18 cellular contexts compared by ENCODE assay signal in the genomic region with DNA sequence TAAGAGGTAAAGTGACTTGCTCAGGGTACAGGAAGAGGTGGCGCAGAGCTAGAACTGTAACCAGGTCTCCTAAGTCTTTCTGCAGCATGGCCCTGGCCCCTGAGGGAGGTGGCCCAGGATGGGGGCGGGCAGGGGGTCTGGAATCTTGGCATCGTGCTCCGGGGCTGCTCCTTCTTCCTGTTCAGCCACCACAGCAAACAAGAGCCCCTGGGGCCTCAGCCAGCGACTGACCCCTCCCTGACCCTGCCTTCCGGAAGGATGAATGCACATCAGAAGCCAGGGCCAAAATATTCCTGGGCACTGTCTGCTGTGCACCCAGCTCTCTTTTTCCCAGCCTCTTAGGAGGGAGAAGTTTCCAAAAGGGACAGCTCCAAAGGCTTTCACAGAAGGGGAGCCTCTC.
DNase-seq lines count a peak whose midpoint lies in the region; TF ChIP-seq lines count a peak whose summit lies in the region.
"Had no signal": no experiment of that assay in that cellular context is flagged by ENCODE, and none has a peak within 500 bp of the region (broad histone marks: within the 10 kb centered on the region; RNA-seq: fewer than 3 reads in every experiment).

No MANE protein-coding gene starts in this region.

- TF ChIP-seq POLR2A in transverse colon (IDR thresholded peaks at IDR 0.05): no peak

- intact Hi-C loops in transverse colon (cut with DNase I; ENCODE audit: low total_unique reads): no loop called here

- peaks cover 2% of the 10 kb centered on the region for H3K27me3 Mint-ChIP-seq in mesothelial cell of epicardium (ENCODE audit: low read depth)
- H3K27me3 Mint-ChIP-seq: activated naive CD8-positive, alpha-beta T cell treated with anti-CD3 and anti-CD28 coated beads for 36 hours; activated T-cell treated with anti-CD3 and anti-CD28 coated beads, Interleukin-2, amount 50 U/mL, for 24 hours had no signal

- TF ChIP-seq RAD21 in Ishikawa (IDR thresholded peaks at IDR 0.05; ENCODE audit: low read depth): no peak

- 49% methylated on average over 6 of the region's 6 CpGs; no CpG with 5 or more reads in 1 of the 2 donors for WGBS in transverse colon (ENCODE audit: low coverage in 1 of 2), 2 donors

- no peaks in the 10 kb centered on the region for H3K36me3 Mint-ChIP-seq in mesothelial cell of epicardium
- H3K36me3 Mint-ChIP-seq: activated naive CD8-positive, alpha-beta T cell treated with anti-CD3 and anti-CD28 coated beads for 36 hours had no signal

- H3K4me1 ChIP-seq in BE2C (peaks cover 17% of the 10 kb centered on the region), transverse colon (peaks cover 0 to 4% (median 0%) of the 10 kb centered on the region in 4 donors)

- H3K4me3 Mint-ChIP-seq in mesothelial cell of epicardium: no peak overlapping the region
- H3K4me3 Mint-ChIP-seq: activated naive CD8-positive, alpha-beta T cell treated with anti-CD3 and anti-CD28 coated beads for 36 hours; activated T-cell treated with anti-CD3 and anti-CD28 coated beads, Interleukin-2, amount 50 U/mL, for 24 hours had no signal

- no peak overlapping the region for H3K27ac ChIP-seq in transverse colon
- H3K27ac ChIP-seq: HL-60 had no signal

- H3K36me3 ChIP-seq in BE2C (no peaks in the 10 kb centered on the region), transverse colon (no peaks in the 10 kb centered on the region)

- peak; percentile 67 for TF ChIP-seq EP300 in Ishikawa (IDR thresholded peaks at IDR 0.05; ENCODE audit: borderline replicate concordance)
- no peak for TF ChIP-seq EP300 in transverse colon (IDR thresholded peaks at IDR 0.05; ENCODE audit: low read depth)

- no peaks in the 10 kb centered on the region for H3K9me3 ChIP-seq in BE2C
- H3K9me3 ChIP-seq in transverse colon: no peaks in the 10 kb centered on the region

- H3K27me3 ChIP-seq in BE2C: no peaks in the 10 kb centered on the region
- H3K27me3 ChIP-seq in transverse colon: no peaks in the 10 kb centered on the region

- no peaks in the 10 kb centered on the region for H3K9me3 Mint-ChIP-seq in mesothelial cell of epicardium
- H3K9me3 Mint-ChIP-seq: activated naive CD8-positive, alpha-beta T cell treated with anti-CD3 and anti-CD28 coated beads for 36 hours; activated T-cell treated with anti-CD3 and anti-CD28 coated beads, Interleukin-2, amount 50 U/mL, for 24 hours had no signal

- H3K4me1 Mint-ChIP-seq in mesothelial cell of epicardium: peaks cover 18% of the 10 kb centered on the region
- H3K4me1 Mint-ChIP-seq: activated naive CD8-positive, alpha-beta T cell treated with anti-CD3 and anti-CD28 coated beads for 36 hours had no signal

- in situ Hi-C loops in transverse colon (cut with MboI; ENCODE audit: low pct_ligation_motif_present in 1 of 4, low pct_unique_long_range_greater_than_20kb in 1 of 4, low sequenced_read_pairs in 3 of 4): no loop called here

- H3K27ac Mint-ChIP-seq in mesothelial cell of epicardium: peak overlapping the region; percentile 36
- H3K27ac Mint-ChIP-seq: activated naive CD8-positive, alpha-beta T cell treated with anti-CD3 and anti-CD28 coated beads for 36 hours; activated T-cell treated with anti-CD3 and anti-CD28 coated beads, Interleukin-2, amount 50 U/mL, for 24 hours had no signal

- TF ChIP-seq CTCF in BE2C (IDR thresholded peaks at IDR 0.05; ENCODE audit: low read depth, low read length): no peak
- no peak for TF ChIP-seq CTCF in mesothelial cell of epicardium (IDR thresholded peaks at IDR 0.05; ENCODE audit: unreplicated experiment)
- TF ChIP-seq CTCF in transverse colon (IDR thresholded peaks at IDR 0.05): no peak

- H3K4me3 ChIP-seq in BE2C (ENCODE audit: low read depth, low read length): no peak overlapping the region
- no peak overlapping the region for H3K4me3 ChIP-seq in transverse colon

- DNase-seq in BE2C: peak; percentile 56
- peak; percentile 52 for DNase-seq in dermis blood vessel endothelial cell
- peak in 1 of 2 experiments; percentile 43 for DNase-seq in mesothelial cell of epicardium (ENCODE audit: low spot score in 2 of 2, unreplicated experiment in 2 of 2)
- DNase-seq in NCI-H748 (lab: John Stamatoyannopoulos, UW; ENCODE audit: unreplicated experiment): no peak
- no peak for DNase-seq in GM19238 (ENCODE audit: insufficient read length, low spot score)
- DNase-seq in NOMO-1 treated with dmso at 0.1 percent for 144 hours (lab: John Stamatoyannopoulos, UW; ENCODE audit: unreplicated experiment): no peak
- DNase-seq in transverse colon: no peak
- DNase-seq: activated CD4-positive, alpha-beta T cell treated with anti-CD3 and anti-CD28 coated beads, Interleukin-2, amount 50 U/mL, for 1 hour; activated naive CD8-positive, alpha-beta T cell treated with anti-CD3 and anti-CD28 coated beads for 36 hours; activated T-cell treated with anti-CD3 and anti-CD28 coated beads, Interleukin-2, amount 50 U/mL, for 24 hours; AML-193; glutamatergic neuron; Kasumi-1; NCI-H1417 treated with DMSO at 0.1 percent for 48 hours; SIG-M5; stimulated activated naive CD4-positive, alpha-beta T cell had no signal

TF ChIP-seq in Ishikawa, 13 proteins besides CTCF, POLR2A, EP300 and RAD21:
- TF ChIP-seq NFIC (IDR thresholded peaks at IDR 0.05) (peak; percentile 69), TCF12 (IDR thresholded peaks at IDR 0.05; ENCODE audit: low read depth) (peak; percentile 51; the same call in 1 of the 2 replicates), ZBTB7A (IDR thresholded peaks at IDR 0.05; ENCODE audit: low read depth) (no peak)

Comparison
In these comparisons a context has a peak if more than half of its experiments do, and no peak if none do; other contexts are left out.
1. DNase-seq: peak in BE2C (single experiment) and dermis blood vessel endothelial cell (single experiment); none in NCI-H748 (single experiment), GM19238 (single experiment), NOMO-1 treated with dmso at 0.1 percent for 144 hours (single experiment) and transverse colon (single experiment).